20 cellular contexts compared by ENCODE assay signal in the genomic region with DNA sequence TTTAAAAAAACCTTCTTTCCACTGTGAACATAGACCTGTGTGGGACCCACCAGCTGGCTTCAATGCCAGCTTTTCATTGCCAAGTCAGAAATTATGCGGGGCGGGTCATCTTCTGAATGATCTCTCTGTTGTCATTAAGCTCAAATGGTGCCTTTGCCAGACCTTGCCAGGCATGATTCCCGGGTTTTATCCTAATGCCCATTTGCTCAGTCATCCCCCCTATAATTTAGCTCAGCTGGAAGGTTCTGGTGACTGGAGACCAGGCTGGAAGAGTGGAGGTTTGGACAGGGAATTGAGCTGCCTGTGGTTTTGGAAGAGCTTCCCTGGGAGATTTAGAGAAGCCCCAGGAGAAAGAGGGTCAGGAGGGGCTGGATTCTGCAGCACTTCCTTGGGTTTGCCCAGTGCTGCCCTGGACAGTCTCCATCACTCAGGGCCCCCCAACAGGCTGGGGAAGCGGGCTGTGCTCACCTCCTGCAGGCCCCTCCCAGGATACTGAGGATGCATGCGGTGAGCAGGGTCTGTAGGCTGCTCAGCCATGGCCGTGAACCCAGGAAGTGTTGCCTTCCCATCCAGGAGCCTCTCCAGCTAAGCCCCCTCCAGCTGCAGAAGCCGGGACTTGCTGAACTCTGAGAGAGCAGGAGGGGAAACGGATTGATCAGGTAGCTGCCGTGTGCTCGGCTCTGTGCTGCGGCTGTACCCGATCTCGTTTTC.
"Had no signal": no experiment of that assay in that cellular context is flagged by ENCODE, and none has a peak within 500 bp of the region (broad histone marks: within the 10 kb centered on the region; RNA-seq: fewer than 3 reads in every experiment).

No MANE protein-coding gene starts in this region.

- H3K9me3 ChIP-seq: esophagus muscularis mucosa, gastroesophageal sphincter had no signal

- H3K36me3 ChIP-seq: cardiac muscle cell, esophagus muscularis mucosa, gastroesophageal sphincter had no signal

- H3K27me3 ChIP-seq: cardiac muscle cell had no signal

- DNase-seq: activated CD4-positive, alpha-beta T cell treated with anti-CD3 and anti-CD28 coated beads, Interleukin-2, amount 10 ng/mL, durations not matched to agents 24 days and 14 days; activated CD4-positive, CD25-positive, alpha-beta regulatory T cell; activated CD8-positive, alpha-beta T cell treated with anti-CD3 and anti-CD28 coated beads for 36 hours; activated naive CD4-positive, alpha-beta T cell; activated naive CD8-positive, alpha-beta T cell treated with anti-CD3 and anti-CD28 coated beads for 36 hours; activated T-cell treated with anti-CD3 and anti-CD28 coated beads, Interleukin-2, amount 50 U/mL, for 1 hour; amniotic stem cell; dermis blood vessel endothelial cell; effector memory CD4-positive, alpha-beta T cell; immature natural killer cell; stimulated activated CD4-positive, alpha-beta T cell treated with anti-CD3 and anti-CD28 coated beads, Interleukin-1b, Interleukin-23, amount 100 ng/mL, for 48 hours; stimulated activated CD8-positive, alpha-beta memory T cell treated with anti-CD3 and anti-CD28 coated beads, Interleukin-4, amount 100 ng/mL, for 48 hours; T-helper 9 cell had no signal

- H3K4me1 Mint-ChIP-seq: activated CD4-positive, alpha-beta T cell treated with anti-CD3 and anti-CD28 coated beads, Interleukin-2, amount 10 ng/mL, durations not matched to agents 24 days and 14 days; activated naive CD8-positive, alpha-beta T cell treated with anti-CD3 and anti-CD28 coated beads for 36 hours; activated T-helper 17 cell treated with anti-CD3 and anti-CD28 coated beads, Interleukin-2, amount 50 U/mL, for 72 hours; immature natural killer cell had no signal

- H3K27me3 Mint-ChIP-seq: activated CD4-positive, alpha-beta T cell treated with anti-CD3 and anti-CD28 coated beads, Interleukin-2, amount 10 ng/mL, durations not matched to agents 24 days and 14 days; activated CD8-positive, alpha-beta T cell treated with anti-CD3 and anti-CD28 coated beads for 36 hours; activated naive CD8-positive, alpha-beta T cell treated with anti-CD3 and anti-CD28 coated beads for 36 hours; stimulated activated naive CD8-positive, alpha-beta T cell treated with anti-CD3 and anti-CD28 coated beads, Interleukin-15, Interleukin-2, amounts not matched to agents 100 ng/mL and 50 ng/mL, for 24 hours had no signal

- H3K27ac Mint-ChIP-seq: activated CD4-positive, alpha-beta T cell treated with anti-CD3 and anti-CD28 coated beads, Interleukin-2, amount 10 ng/mL, durations not matched to agents 24 days and 14 days; activated CD8-positive, alpha-beta T cell treated with anti-CD3 and anti-CD28 coated beads for 36 hours; activated naive CD8-positive, alpha-beta T cell treated with anti-CD3 and anti-CD28 coated beads for 36 hours; activated T-helper 17 cell treated with anti-CD3 and anti-CD28 coated beads, Interleukin-2, amount 50 U/mL, for 72 hours; immature natural killer cell; natural killer cell treated with Interleukin-12 subunit alpha and Interleukin-12 subunit beta and Interleukin-15 and Interleukin-18, amount 100 ng/mL, for 72 hours; stimulated activated naive CD8-positive, alpha-beta T cell treated with anti-CD3 and anti-CD28 coated beads, Interleukin-15, Interleukin-2, amounts not matched to agents 100 ng/mL and 50 ng/mL, for 24 hours; type B pancreatic cell had no signal

- H3K4me3 ChIP-seq: cardiac muscle cell, esophagus muscularis mucosa, gastroesophageal sphincter had no signal

- ATAC-seq: activated CD8-positive, alpha-beta T cell treated with anti-CD3 and anti-CD28 coated beads for 36 hours; activated T-helper 17 cell treated with anti-CD3 and anti-CD28 coated beads, Interleukin-2, amount 50 U/mL, for 72 hours; gastroesophageal sphincter; natural killer cell treated with Interleukin-12 subunit alpha and Interleukin-12 subunit beta and Interleukin-15 and Interleukin-18, amount 100 ng/mL, for 72 hours had no signal

- H3K4me3 Mint-ChIP-seq: activated CD4-positive, alpha-beta T cell treated with anti-CD3 and anti-CD28 coated beads, Interleukin-2, amount 10 ng/mL, durations not matched to agents 24 days and 14 days; activated CD8-positive, alpha-beta T cell treated with anti-CD3 and anti-CD28 coated beads for 36 hours; activated naive CD8-positive, alpha-beta T cell treated with anti-CD3 and anti-CD28 coated beads for 36 hours; activated T-helper 17 cell treated with anti-CD3 and anti-CD28 coated beads, Interleukin-2, amount 50 U/mL, for 72 hours; immature natural killer cell; natural killer cell treated with Interleukin-12 subunit alpha and Interleukin-12 subunit beta and Interleukin-15 and Interleukin-18, amount 100 ng/mL, for 72 hours; stimulated activated naive CD8-positive, alpha-beta T cell treated with anti-CD3 and anti-CD28 coated beads, Interleukin-15, Interleukin-2, amounts not matched to agents 100 ng/mL and 50 ng/mL, for 24 hours; type B pancreatic cell had no signal

- H3K4me1 ChIP-seq: esophagus muscularis mucosa, gastroesophageal sphincter had no signal

- H3K9me3 Mint-ChIP-seq: activated CD4-positive, alpha-beta T cell treated with anti-CD3 and anti-CD28 coated beads, Interleukin-2, amount 10 ng/mL, durations not matched to agents 24 days and 14 days; activated CD8-positive, alpha-beta T cell treated with anti-CD3 and anti-CD28 coated beads for 36 hours; activated naive CD8-positive, alpha-beta T cell treated with anti-CD3 and anti-CD28 coated beads for 36 hours; activated T-helper 17 cell treated with anti-CD3 and anti-CD28 coated beads, Interleukin-2, amount 50 U/mL, for 72 hours; natural killer cell treated with Interleukin-12 subunit alpha and Interleukin-12 subunit beta and Interleukin-15 and Interleukin-18, amount 100 ng/mL, for 72 hours; stimulated activated naive CD8-positive, alpha-beta T cell treated with anti-CD3 and anti-CD28 coated beads, Interleukin-15, Interleukin-2, amounts not matched to agents 100 ng/mL and 50 ng/mL, for 24 hours; type B pancreatic cell had no signal

- H3K27ac ChIP-seq: cardiac muscle cell, esophagus muscularis mucosa, gastroesophageal sphincter had no signal
